ENCODE assay signal across 10 cellular contexts in the genomic region with DNA sequence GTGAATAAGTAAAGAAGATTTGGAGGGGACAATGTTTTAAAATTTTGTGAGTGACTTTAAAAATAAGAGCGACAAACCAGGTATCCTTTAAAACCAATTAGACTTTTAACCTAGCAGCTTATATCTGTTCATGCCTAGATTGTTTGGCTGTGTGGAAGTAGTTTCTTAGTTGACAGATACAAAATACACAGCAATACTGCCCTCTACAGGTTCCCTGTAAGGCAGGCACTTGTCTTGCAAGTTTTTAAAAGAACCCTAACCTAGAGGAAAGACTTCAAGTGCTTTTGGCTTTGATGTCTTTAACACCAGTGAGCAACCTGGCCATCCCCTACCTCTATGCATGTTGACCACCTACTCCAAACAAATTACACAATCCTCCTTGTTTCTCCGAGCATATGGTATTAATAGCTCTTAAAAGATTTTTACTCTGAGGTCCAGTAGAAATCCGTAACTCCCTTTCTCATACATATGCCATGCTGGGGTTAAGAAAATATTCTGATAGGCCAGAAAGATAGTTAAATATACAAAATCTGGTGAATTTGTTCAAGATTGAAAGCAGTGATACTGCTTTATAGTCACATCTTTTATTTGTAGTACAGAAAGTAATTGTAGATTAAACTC.
DNase-seq lines count a peak whose midpoint lies in the region; ATAC-seq and TF ChIP-seq lines count a peak whose summit lies in the region.
"Had no signal": no experiment of that assay in that cellular context is flagged by ENCODE, and none has a peak within 500 bp of the region (broad histone marks: within the 10 kb centered on the region; RNA-seq: fewer than 3 reads in every experiment).

No MANE protein-coding gene starts in this region.

- H3K9me3 ChIP-seq in lung (ENCODE audit: control insufficient read depth in 2 of 2, insufficient read depth in 1 of 2, low read length in 1 of 2) = no peaks in the 10 kb centered on the region
- H3K9me3 ChIP-seq: BLaER1 treated with 17β-estradiol and CSF1 and Interleukin-3, amounts not matched to agents 10 nM and 100 nM had no signal

- no peaks in the 10 kb centered on the region for H3K36me3 ChIP-seq in lung (ENCODE audit: control insufficient read depth in 2 of 2, insufficient read depth in 2 of 2, low read length in 2 of 2)
- H3K36me3 ChIP-seq: BLaER1 treated with 17β-estradiol and CSF1 and Interleukin-3, amounts not matched to agents 10 nM and 100 nM had no signal

- no peaks in the 10 kb centered on the region for H3K36me3 Mint-ChIP-seq in activated CD4-positive, alpha-beta T cell treated with anti-CD3 and anti-CD28 coated beads for 36 hours (ENCODE audit: low read depth)

- H3K4me3 Mint-ChIP-seq in activated CD4-positive, alpha-beta T cell treated with anti-CD3 and anti-CD28 coated beads for 36 hours = no peak overlapping the region
- H3K4me3 Mint-ChIP-seq: dendritic cell treated with granulocyte-macrophage colony-stimulating factor and Interleukin-4, amounts not matched to agents 40 ng/mL and 50 ng/mL, for 4 days had no signal

- H3K4me1 ChIP-seq in lung (ENCODE audit: control insufficient read depth in 2 of 2, insufficient read depth in 2 of 2, low read length in 2 of 2) = peaks cover 2 to 9% of the 10 kb centered on the region in 2 donors

- ATAC-seq in activated CD4-positive, alpha-beta T cell treated with anti-CD3 and anti-CD28 coated beads for 36 hours = no peak
- ATAC-seq in lung (ENCODE audit: insufficient read depth, low FRiP score) (no peak), HG03196 (IDR thresholded peaks at IDR 0.05; ENCODE audit: unreplicated experiment) (no peak)

- intact Hi-C loops in activated CD4-positive, alpha-beta T cell treated with anti-CD3 and anti-CD28 coated beads for 36 hours (cut with DNase I, micrococcal nuclease) = loop anchor here (1.0 to 5.0 kb wide), 4 partner anchors 600 to 664 kb away; no protein-coding TSS in a partner anchor

- WGBS in lung, 2 donors = 35 to 42% methylated on average over 3 of the region's 3 CpGs

- H3K9me3 Mint-ChIP-seq in activated CD4-positive, alpha-beta T cell treated with anti-CD3 and anti-CD28 coated beads for 36 hours (ENCODE audit: low read depth) = no peaks in the 10 kb centered on the region
- H3K9me3 Mint-ChIP-seq: dendritic cell treated with granulocyte-macrophage colony-stimulating factor and Interleukin-4, amounts not matched to agents 40 ng/mL and 50 ng/mL, for 4 days had no signal

- POLR2A ChIA-PET in activated CD4-positive, alpha-beta T cell treated with anti-CD3 and anti-CD28 coated beads for 36 hours (lab: Charles Lee) = no interaction called here

- TF ChIP-seq CTCF in LNCaP clone FGC (IDR thresholded peaks at IDR 0.05; ENCODE audit: control insufficient read depth, extremely low read depth, insufficient read depth) = peak; percentile 84
- peak; percentile 37 for TF ChIP-seq CTCF in lung (IDR thresholded peaks at IDR 0.05; ENCODE audit: control extremely low read depth, extremely low read depth)

- CTCF ChIA-PET in activated CD4-positive, alpha-beta T cell treated with anti-CD3 and anti-CD28 coated beads for 36 hours (lab: Charles Lee) = interaction anchor here (0.7 to 1.4 kb wide), 5 partner anchors 11 to 663 kb away, joined by 3 to 5 read pairs (median 4); no protein-coding TSS in a partner anchor

- no peak overlapping the region for H3K27ac Mint-ChIP-seq in activated CD4-positive, alpha-beta T cell treated with anti-CD3 and anti-CD28 coated beads for 36 hours
- H3K27ac Mint-ChIP-seq: dendritic cell treated with granulocyte-macrophage colony-stimulating factor and Interleukin-4, amounts not matched to agents 40 ng/mL and 50 ng/mL, for 4 days had no signal

- H3K4me3 ChIP-seq in LNCaP clone FGC (ENCODE audit: low read depth, low read length) (no peak overlapping the region), lung (no peak overlapping the region)
- H3K4me3 ChIP-seq: BLaER1 treated with 17β-estradiol and CSF1 and Interleukin-3, amounts not matched to agents 10 nM and 100 nM had no signal

- no peaks in the 10 kb centered on the region for H3K27me3 Mint-ChIP-seq in activated CD4-positive, alpha-beta T cell treated with anti-CD3 and anti-CD28 coated beads for 36 hours
- H3K27me3 Mint-ChIP-seq: dendritic cell treated with granulocyte-macrophage colony-stimulating factor and Interleukin-4, amounts not matched to agents 40 ng/mL and 50 ng/mL, for 4 days had no signal

- H3K4me1 Mint-ChIP-seq in activated CD4-positive, alpha-beta T cell treated with anti-CD3 and anti-CD28 coated beads for 36 hours = no peaks in the 10 kb centered on the region

- peak; percentile 14 for DNase-seq in activated CD4-positive, alpha-beta T cell treated with anti-CD3 and anti-CD28 coated beads for 36 hours
- DNase-seq in activated CD4-positive, alpha-beta T cell treated with anti-CD3 and anti-CD28 coated beads, Interleukin-2, amount 50 U/mL, for 4 hours = no peak
- DNase-seq in HCEC 1CT (peak; percentile 54), LNCaP clone FGC (ENCODE audit: low read depth) (peak; percentile 63), OCI-M1 (lab: John Stamatoyannopoulos, UW) (peak; percentile 85), dermis microvascular lymphatic vessel endothelial cell (ENCODE audit: low read depth in 2 of 2) (peak; percentile 76 to 84), lung (ENCODE audit: low spot score) (peak; percentile 36)

- no peaks in the 10 kb centered on the region for H3K27me3 ChIP-seq in lung (ENCODE audit: control insufficient read depth, insufficient read depth)
- H3K27me3 ChIP-seq: BLaER1 treated with 17β-estradiol and CSF1 and Interleukin-3, amounts not matched to agents 10 nM and 100 nM had no signal

- no peak overlapping the region for H3K27ac ChIP-seq in lung (ENCODE audit: low read depth in 1 of 2, low read length in 1 of 2)

Comparison
In these comparisons a context has a peak if more than half of its experiments do, and no peak if none do; other contexts are left out.
1. DNase-seq: peak in activated CD4-positive, alpha-beta T cell treated with anti-CD3 and anti-CD28 coated beads for 36 hours (single experiment), HCEC 1CT (single experiment), LNCaP clone FGC (single experiment), OCI-M1 (single experiment), dermis microvascular lymphatic vessel endothelial cell (2 of 2) and lung (single experiment); none in activated CD4-positive, alpha-beta T cell treated with anti-CD3 and anti-CD28 coated beads, Interleukin-2, amount 50 U/mL, for 4 hours (0 of 2).